In the genomic region with DNA sequence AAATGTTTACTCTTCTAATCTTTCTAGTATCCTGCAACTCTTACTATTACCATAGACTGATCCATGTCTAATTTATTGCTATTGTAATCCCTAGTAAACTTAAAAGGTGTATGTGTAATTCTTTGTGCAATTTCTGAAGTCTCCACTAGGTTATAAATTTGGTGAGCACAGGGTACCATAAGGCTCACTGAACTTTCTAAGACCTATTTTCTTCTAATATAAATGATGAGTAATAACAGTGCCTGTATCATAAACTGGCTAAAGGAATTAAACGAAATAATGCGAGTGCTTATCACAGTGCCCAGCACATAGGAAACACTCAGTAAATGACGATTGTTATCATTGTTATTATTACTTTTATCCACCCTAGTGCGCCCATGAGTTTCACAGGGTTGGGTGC, we compare ENCODE assay signal across 12 cellular contexts.
A peak's percentile ranks its signal among the peaks of the same experiment; 100 is the strongest.
DNase-seq lines count a peak whose midpoint lies in the region; ATAC-seq and TF ChIP-seq lines count a peak whose summit lies in the region.
"Had no signal": no experiment of that assay in that cellular context is flagged by ENCODE, and none has a peak within 500 bp of the region (broad histone marks: within the 10 kb centered on the region; RNA-seq: fewer than 3 reads in every experiment).

No MANE protein-coding gene starts in this region.

- H3K4me1 ChIP-seq in neural progenitor cell (no peaks in the 10 kb centered on the region), sigmoid colon (peaks cover 0 to 10% (median 3%) of the 10 kb centered on the region in 4 donors), testis (no peaks in the 10 kb centered on the region)

- H3K9me3 ChIP-seq in neural progenitor cell (ENCODE audit: low read depth) (no peaks in the 10 kb centered on the region), sigmoid colon (no peaks in the 10 kb centered on the region), testis (no peaks in the 10 kb centered on the region)
- H3K9me3 ChIP-seq: mucosa of descending colon, tibial artery had no signal

- H2AFZ ChIP-seq in neural progenitor cell (replicated peaks) = no peak overlapping the region

- H3K27me3 Mint-ChIP-seq in activated CD8-positive, alpha-beta T cell treated with anti-CD3 and anti-CD28 coated beads for 36 hours = no peaks in the 10 kb centered on the region
- H3K27me3 Mint-ChIP-seq in neural progenitor cell (ENCODE audit: insufficient read depth, low read depth) = no peaks in the 10 kb centered on the region

- TF ChIP-seq POLR2A in sigmoid colon (IDR thresholded peaks at IDR 0.05) (no peak), testis (IDR thresholded peaks at IDR 0.05) (no peak)

- H3K36me3 ChIP-seq in neural progenitor cell (no peaks in the 10 kb centered on the region), sigmoid colon (no peaks in the 10 kb centered on the region), testis (ENCODE audit: low read depth, missing control alignments) (no peaks in the 10 kb centered on the region)
- H3K36me3 ChIP-seq: tibial artery had no signal

- no peak overlapping the region for H3K4me2 ChIP-seq in neural progenitor cell

- peaks cover 50% of the 10 kb centered on the region for H3K4me1 Mint-ChIP-seq in activated CD8-positive, alpha-beta T cell treated with anti-CD3 and anti-CD28 coated beads for 36 hours (ENCODE audit: low read depth)
- H3K4me1 Mint-ChIP-seq in neural progenitor cell = peaks cover 2% of the 10 kb centered on the region

- no peak overlapping the region for H3K27ac Mint-ChIP-seq in activated CD8-positive, alpha-beta T cell treated with anti-CD3 and anti-CD28 coated beads for 36 hours
- no peak overlapping the region for H3K27ac Mint-ChIP-seq in neural progenitor cell

- POLR2A ChIA-PET in activated CD8-positive, alpha-beta T cell treated with anti-CD3 and anti-CD28 coated beads for 36 hours (lab: Charles Lee) = no interaction called here

- no peak for DNase-seq in activated CD8-positive, alpha-beta T cell treated with anti-CD3 and anti-CD28 coated beads for 36 hours
- no peak for DNase-seq in neural progenitor cell (ENCODE audit: low spot score)
- DNase-seq in sigmoid colon = no peak
- no peak for DNase-seq in testis
- no peak for DNase-seq in stimulated activated CD4-positive, alpha-beta T cell treated with anti-CD3 and anti-CD28 coated beads, Interleukin-4, amount 100 ng/mL, for 1 hour
- DNase-seq in NCI-H1105 treated with DMSO at 0.1 percent for 48 hours (lab: John Stamatoyannopoulos, UW) = no peak
- DNase-seq: mucosa of descending colon; NCI-H748 treated with DMSO at 0.1 percent for 48 hours; stimulated activated CD4-positive, alpha-beta T cell treated with anti-CD3 and anti-CD28 coated beads, Interleukin-2, amount 100 ng/mL, for 24 hours; tibial artery had no signal

- no peak for TF ChIP-seq EP300 in sigmoid colon (IDR thresholded peaks at IDR 0.05)

- no peaks in the 10 kb centered on the region for H3K79me2 ChIP-seq in neural progenitor cell (ENCODE audit: low read depth)

- 95 to 97% methylated on average over 4 of the region's 4 CpGs for WGBS in sigmoid colon, 2 donors
- WGBS in testis, 2 donors = 79 to 84% methylated on average over 4 of the region's 4 CpGs

- H3K9me3 Mint-ChIP-seq in activated CD8-positive, alpha-beta T cell treated with anti-CD3 and anti-CD28 coated beads for 36 hours = no peaks in the 10 kb centered on the region
- H3K9me3 Mint-ChIP-seq in neural progenitor cell = peaks cover under 1% of the 10 kb centered on the region

- intact Hi-C loops in activated CD8-positive, alpha-beta T cell treated with anti-CD3 and anti-CD28 coated beads for 36 hours (cut with micrococcal nuclease) = no loop called here
- intact Hi-C loops in sigmoid colon (cut with DNase I) (no loop called here), testis (cut with DNase I; ENCODE audit: low total_unique reads) (no loop called here)

- no peaks in the 10 kb centered on the region for H3F3A ChIP-seq in neural progenitor cell (ENCODE audit: low read depth)

- no peaks in the 10 kb centered on the region for H3K27me3 ChIP-seq in neural progenitor cell
- no peaks in the 10 kb centered on the region for H3K27me3 ChIP-seq in sigmoid colon
- H3K27me3 ChIP-seq in testis = no peaks in the 10 kb centered on the region
- H3K27me3 ChIP-seq: tibial artery had no signal

- TF ChIP-seq CTCF in activated CD8-positive, alpha-beta T cell treated with anti-CD3 and anti-CD28 coated beads for 36 hours (IDR thresholded peaks at IDR 0.05) = peak; percentile 57
- TF ChIP-seq CTCF in neural progenitor cell (IDR thresholded peaks at IDR 0.05) = peak; percentile 41
- no peak for TF ChIP-seq CTCF in sigmoid colon (IDR thresholded peaks at IDR 0.05)
- TF ChIP-seq CTCF in testis (IDR thresholded peaks at IDR 0.05) = peak in 1 of 3 experiments; percentile 42

- H3K4me3 ChIP-seq in neural progenitor cell (no peak overlapping the region), sigmoid colon (no peak overlapping the region), testis (no peak overlapping the region)
- H3K4me3 ChIP-seq: mucosa of descending colon, tibial artery had no signal

- H4K20me1 ChIP-seq in neural progenitor cell (ENCODE audit: low read depth) = no peaks in the 10 kb centered on the region

- no peak overlapping the region for H3K9ac ChIP-seq in neural progenitor cell

- ATAC-seq in GM18858 (IDR thresholded peaks at IDR 0.05; ENCODE audit: unreplicated experiment) (peak; percentile 58), HG03159 (IDR thresholded peaks at IDR 0.05; ENCODE audit: unreplicated experiment) (peak; percentile 80)
- ATAC-seq in activated CD8-positive, alpha-beta T cell treated with anti-CD3 and anti-CD28 coated beads for 36 hours = peak; percentile 72
- ATAC-seq: mucosa of descending colon had no signal

- peaks cover 1% of the 10 kb centered on the region for H3K36me3 Mint-ChIP-seq in activated CD8-positive, alpha-beta T cell treated with anti-CD3 and anti-CD28 coated beads for 36 hours (ENCODE audit: low read depth)
- H3K36me3 Mint-ChIP-seq in neural progenitor cell = peaks cover 3% of the 10 kb centered on the region

- H3K27ac ChIP-seq in neural progenitor cell = no peak overlapping the region
- no peak overlapping the region for H3K27ac ChIP-seq in sigmoid colon
- no peak overlapping the region for H3K27ac ChIP-seq in testis
- H3K27ac ChIP-seq: tibial artery had no signal

- H3K4me3 Mint-ChIP-seq in activated CD8-positive, alpha-beta T cell treated with anti-CD3 and anti-CD28 coated beads for 36 hours = no peak overlapping the region
- H3K4me3 Mint-ChIP-seq in neural progenitor cell = no peak overlapping the region

- CTCF ChIA-PET in activated CD8-positive, alpha-beta T cell treated with anti-CD3 and anti-CD28 coated beads for 36 hours (lab: Charles Lee) = no interaction called here

Comparison
In these comparisons a context has a peak if more than half of its experiments do, and no peak if none do; other contexts are left out.
1. CTCF ChIP-seq: peak in activated CD8-positive, alpha-beta T cell treated with anti-CD3 and anti-CD28 coated beads for 36 hours (single experiment) and neural progenitor cell (single experiment); none in sigmoid colon (0 of 4).
2. Peak in every context shown above with its lines, with median percentiles within 50 percentile points of each other: ATAC-seq.